In genomic region chr2:189533274-189534035, GRCh38 we compare ENCODE assay signal across 21 cellular contexts. TPM values are rescaled to one million over a fixed set of nuclear protein-coding genes. Genes with fewer than 3 reads are reported as not detected.
DNase-seq lines count a peak whose midpoint lies in the region; ATAC-seq and TF ChIP-seq lines count a peak whose summit lies in the region.
"Had no signal": no experiment of that assay in that cellular context is flagged by ENCODE, and none has a peak within 500 bp of the region (broad histone marks: within the 10 kb centered on the region; RNA-seq: fewer than 3 reads in every experiment).

No MANE protein-coding gene starts in this region.

- H3K23ac ChIP-seq in mesenchymal stem cell (ENCODE audit: low read length in 2 of 2), result no peak overlapping the region

- peak; percentile 46 for DNase-seq in RPMI8226
- DNase-seq in coronary artery (ENCODE audit: low spot score), result no peak
- no peak for DNase-seq in mesenchymal stem cell
- no peak for DNase-seq in thoracic aorta (ENCODE audit: low spot score)
- no peak for DNase-seq in effector memory CD4-positive, alpha-beta T cell
- DNase-seq in SW 1271 (lab: John Stamatoyannopoulos, UW), result no peak
- DNase-seq in NK-92 (lab: John Stamatoyannopoulos, UW; ENCODE audit: unreplicated experiment), result no peak
- DNase-seq: activated effector memory CD4-positive, alpha-beta T cell treated with anti-CD3 and anti-CD28 coated beads, Interleukin-2, amount 50 U/mL, for 16 hours; kidney; mesendoderm; NCI-H1694 treated with DMSO at 0.1 percent for 48 hours; OCI-M1; psoas muscle; SIG-M5; stimulated activated CD4-positive, alpha-beta T cell treated with anti-CD3 and anti-CD28 coated beads, Interleukin-4, amount 100 ng/mL, for 4 hours; stomach had no signal

- H3K27ac ChIP-seq in coronary artery (peak overlapping the region; percentile 15 to 67), mesenchymal stem cell (ENCODE audit: low read length, poor library complexity, severe bottlenecking) (no peak overlapping the region), thoracic aorta (peak overlapping the region; percentile 54 to 72)
- H3K27ac ChIP-seq in effector memory CD4-positive, alpha-beta T cell (ENCODE audit: insufficient read depth, low read length, poor library complexity, severe bottlenecking), result no peak overlapping the region
- H3K27ac ChIP-seq: cardiac muscle cell, HL-60, neural progenitor cell had no signal

- no peak overlapping the region for H4K8ac ChIP-seq in mesenchymal stem cell (ENCODE audit: low read length)

- H2BK15ac ChIP-seq in mesenchymal stem cell (ENCODE audit: low read depth, poor library complexity, severe bottlenecking), result no peak overlapping the region

- H3K36me3 ChIP-seq in mesenchymal stem cell (ENCODE audit: control insufficient read depth in 1 of 2, insufficient read depth in 2 of 2, low read depth in 1 of 2, low read length in 2 of 2) (no peaks in the 10 kb centered on the region), thoracic aorta (no peaks in the 10 kb centered on the region)
- no peaks in the 10 kb centered on the region for H3K36me3 ChIP-seq in effector memory CD4-positive, alpha-beta T cell (ENCODE audit: control insufficient read depth, insufficient read depth, low read length)
- H3K36me3 ChIP-seq: cardiac muscle cell, gastroesophageal sphincter, neural progenitor cell, stomach had no signal

- WGBS in mesenchymal stem cell, result 93% methylated on average over 6 of the region's 6 CpGs

- H3K4ac ChIP-seq in mesenchymal stem cell (ENCODE audit: low read depth in 1 of 2, low read length in 2 of 2), result no peak overlapping the region

- no peak overlapping the region for H4K91ac ChIP-seq in mesenchymal stem cell (ENCODE audit: low read length)

- no peaks in the 10 kb centered on the region for H3K79me1 ChIP-seq in mesenchymal stem cell (replicated peaks; ENCODE audit: low read length, poor library complexity, severe bottlenecking)

- H3K9ac ChIP-seq in mesenchymal stem cell (ENCODE audit: low read length), result peak overlapping the region; percentile 75
- H3K9ac ChIP-seq: neural progenitor cell had no signal

- no peak for ATAC-seq in thoracic aorta (ENCODE audit: insufficient number of reproducible peaks, low FRiP score, low read depth)
- ATAC-seq in GM18502 (IDR thresholded peaks at IDR 0.05; ENCODE audit: poor library complexity, unreplicated experiment), result no peak
- ATAC-seq: gastroesophageal sphincter, psoas muscle had no signal

- TF ChIP-seq CTCF in coronary artery (IDR thresholded peaks at IDR 0.05) (no peak), thoracic aorta (IDR thresholded peaks at IDR 0.05) (no peak)

- no peak overlapping the region for H3K4me2 ChIP-seq in mesenchymal stem cell (ENCODE audit: low read length, poor library complexity, severe bottlenecking)
- H3K4me2 ChIP-seq: neural progenitor cell had no signal

- no peaks in the 10 kb centered on the region for H3K27me3 ChIP-seq in mesenchymal stem cell (ENCODE audit: control insufficient read depth in 1 of 2, insufficient read depth in 1 of 2, low read length in 2 of 2)
- no peaks in the 10 kb centered on the region for H3K27me3 ChIP-seq in thoracic aorta (replicated peaks; ENCODE audit: insufficient read depth)
- no peaks in the 10 kb centered on the region for H3K27me3 ChIP-seq in effector memory CD4-positive, alpha-beta T cell (replicated peaks; ENCODE audit: control insufficient read depth, insufficient read depth, low read length, poor library complexity, severe bottlenecking)
- H3K27me3 ChIP-seq: cardiac muscle cell, gastroesophageal sphincter, neural progenitor cell, stomach had no signal

- no peak overlapping the region for H3K14ac ChIP-seq in mesenchymal stem cell (ENCODE audit: low read length in 2 of 2)

- no peaks in the 10 kb centered on the region for H3K9me3 ChIP-seq in mesenchymal stem cell (ENCODE audit: control insufficient read depth, low read length)
- H3K9me3 ChIP-seq in thoracic aorta, result no peaks in the 10 kb centered on the region
- no peaks in the 10 kb centered on the region for H3K9me3 ChIP-seq in effector memory CD4-positive, alpha-beta T cell (ENCODE audit: control insufficient read depth, low read length)
- H3K9me3 ChIP-seq: gastroesophageal sphincter, psoas muscle, stomach had no signal

- H2AK5ac ChIP-seq in mesenchymal stem cell (ENCODE audit: low read length, severe bottlenecking), result no peak overlapping the region

- H2BK120ac ChIP-seq in mesenchymal stem cell (ENCODE audit: low read depth, low read length), result no peak overlapping the region

- H3K4me1 ChIP-seq in mesenchymal stem cell (ENCODE audit: control insufficient read depth, insufficient read depth, low read depth, low read length) (no peaks in the 10 kb centered on the region), thoracic aorta (ENCODE audit: control insufficient read depth in 1 of 2, low read depth in 2 of 2) (peaks cover 15 to 43% of the 10 kb centered on the region in 2 donors)
- H3K4me1 ChIP-seq in effector memory CD4-positive, alpha-beta T cell (ENCODE audit: control insufficient read depth, insufficient read depth, low read length, poor library complexity, severe bottlenecking), result no peaks in the 10 kb centered on the region
- H3K4me1 ChIP-seq: neural progenitor cell had no signal

- H3K4me3 ChIP-seq in coronary artery (no peak overlapping the region), mesenchymal stem cell (ENCODE audit: insufficient read depth in 1 of 2, low read depth in 1 of 2, low read length in 2 of 2) (peak overlapping the region in 1 of 2 experiments; percentile 29), thoracic aorta (no peak overlapping the region)
- no peak overlapping the region for H3K4me3 ChIP-seq in effector memory CD4-positive, alpha-beta T cell (ENCODE audit: insufficient read depth, low read depth, low read length, poor library complexity, severe bottlenecking)
- H3K4me3 ChIP-seq: cardiac muscle cell, gastroesophageal sphincter, neural progenitor cell, psoas muscle, stomach had no signal

- H3K18ac ChIP-seq in mesenchymal stem cell (ENCODE audit: low read depth in 1 of 2, low read length in 2 of 2), result no peak overlapping the region

- H2BK12ac ChIP-seq in mesenchymal stem cell (ENCODE audit: low read length in 2 of 2), result no peak overlapping the region

- H2BK5ac ChIP-seq in mesenchymal stem cell (ENCODE audit: low read depth, low read length, poor library complexity, severe bottlenecking), result no peak overlapping the region

- no peak overlapping the region for H2AFZ ChIP-seq in mesenchymal stem cell (ENCODE audit: low read depth, low read length)
- H2AFZ ChIP-seq: neural progenitor cell had no signal

RNA-seq across cellular contexts. Expression of gene SLC40A1, which starts 47.1 kb away (rescaled TPM):
- 7.2 TPM for polyA plus RNA-seq in mesenchymal stem cell (2013, experiment 1 of 2)
- polyA plus RNA-seq in mesenchymal stem cell (2013, experiment 2 of 2), result 8.0 TPM
- 100 to 1,000 TPM in 1 of 2 donors, 10 to 100 TPM in 1; 76.5 to 118 TPM for total RNA-seq in thoracic aorta

Comparison
In these comparisons a context has a peak if more than half of its experiments do, and no peak if none do; other contexts are left out.
1. H3K27ac ChIP-seq: peak in coronary artery (2 of 2) and thoracic aorta (2 of 2); none in mesenchymal stem cell (single experiment) and effector memory CD4-positive, alpha-beta T cell (single experiment).